15 cellular contexts compared by ENCODE assay signal in the genomic region with DNA sequence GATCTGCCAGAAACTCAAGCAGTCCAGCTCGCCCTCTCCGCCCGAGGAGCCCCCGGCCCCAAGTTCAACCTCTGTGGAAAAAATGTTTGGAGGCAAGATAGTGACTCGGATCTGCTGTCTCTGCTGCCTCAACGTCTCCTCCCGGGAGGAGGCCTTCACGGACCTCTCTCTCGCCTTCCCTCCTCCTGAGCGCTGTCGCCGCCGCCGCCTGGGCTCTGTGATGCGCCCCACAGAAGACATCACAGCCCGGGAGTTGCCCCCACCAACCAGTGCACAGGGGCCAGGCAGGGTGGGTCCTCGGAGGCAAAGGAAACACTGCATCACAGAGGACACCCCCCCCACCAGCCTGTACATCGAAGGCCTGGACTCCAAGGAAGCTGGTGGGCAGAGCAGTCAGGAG.
"Had no signal": no experiment of that assay in that cellular context is flagged by ENCODE, and none has a peak within 500 bp of the region (broad histone marks: within the 10 kb centered on the region; RNA-seq: fewer than 3 reads in every experiment).

No MANE protein-coding gene starts in this region.

- H3K27ac ChIP-seq: breast epithelium, heart left ventricle, testis had no signal

- H3K4me1 ChIP-seq: breast epithelium, testis had no signal

- H3K4me3 ChIP-seq: breast epithelium, gastrocnemius medialis, heart left ventricle, testis had no signal

- H3K9me3 ChIP-seq: breast epithelium, gastrocnemius medialis, heart left ventricle, testis had no signal

- H3K36me3 ChIP-seq: breast epithelium had no signal

- H3K27me3 ChIP-seq: breast epithelium, gastrocnemius medialis, heart left ventricle, testis had no signal

- ATAC-seq: activated CD4-positive, alpha-beta T cell treated with anti-CD3 and anti-CD28 coated beads for 36 hours had no signal

- DNase-seq: activated CD4-positive, alpha-beta T cell treated with anti-CD3 and anti-CD28 coated beads for 36 hours; activated CD4-positive, alpha-beta T cell treated with anti-CD3 and anti-CD28 coated beads, Interleukin-2, amount 50 U/mL, for 48 hours; activated naive CD4-positive, alpha-beta T cell treated with anti-CD3 and anti-CD28 coated beads, Interleukin-2, amount 50 U/mL, for 16 hours; cerebellar nuclear complex; cortex of kidney; gastrocnemius medialis; heart left ventricle; immature natural killer cell; kidney glomerular epithelial cell; nephron progenitor cell; occipital lobe; stimulated activated CD4-positive, alpha-beta T cell treated with anti-CD3 and anti-CD28 coated beads, Interleukin-15, amount 100 ng/mL, for 24 hours; stimulated activated CD4-positive, alpha-beta T cell treated with anti-CD3 and anti-CD28 coated beads, Interleukin-2, amount 100 ng/mL, for 48 hours; testis had no signal
